In genomic region chr4:102823897-102824296, GRCh38 we compare ENCODE assay signal across 11 cellular contexts. TPM values are rescaled to one million over a fixed set of nuclear protein-coding genes. Genes with fewer than 3 reads are reported as not detected.
A peak's percentile ranks its signal among the peaks of the same experiment; 100 is the strongest.
DNase-seq lines count a peak whose midpoint lies in the region; ATAC-seq, FAIRE-seq and TF ChIP-seq lines count a peak whose summit lies in the region.
"Had no signal": no experiment of that assay in that cellular context is flagged by ENCODE, and none has a peak within 500 bp of the region (broad histone marks: within the 10 kb centered on the region; RNA-seq: fewer than 3 reads in every experiment).

No MANE protein-coding gene starts in this region.

- H3K9me3 ChIP-seq in DND-41 (ENCODE audit: insufficient read depth, low read length, severe bottlenecking) = no peaks in the 10 kb centered on the region
- H3K9me3 ChIP-seq in esophagus squamous epithelium = no peaks in the 10 kb centered on the region
- H3K9me3 ChIP-seq: thyroid gland had no signal

- peaks cover 37% of the 10 kb centered on the region for H3K4me1 Mint-ChIP-seq in progenitor cell of endocrine pancreas (ENCODE audit: low read depth)
- peaks cover 28 to 65% (median 58%) of the 10 kb centered on the region in 4 donors for H3K4me1 Mint-ChIP-seq in naive thymus-derived CD8-positive, alpha-beta T cell

- peak overlapping the region in 1 of 2 experiments; percentile 70; a peak in 2 of 4 replicates for H3K4me3 ChIP-seq in DND-41 (ENCODE audit: low read depth in 1 of 2, low read length in 2 of 2)
- peak overlapping the region; percentile 98 for H3K4me3 ChIP-seq in NB4 (ENCODE audit: low read depth, low read length)
- peak overlapping the region; percentile 78 to 99 (median 94) for H3K4me3 ChIP-seq in esophagus squamous epithelium

- ATAC-seq in DND-41 (ENCODE audit: insufficient read depth, low read depth) (no peak), GM18520 (IDR thresholded peaks at IDR 0.05; ENCODE audit: unreplicated experiment) (no peak)
- ATAC-seq in naive thymus-derived CD8-positive, alpha-beta T cell = no peak

- peak overlapping the region; percentile 64 for H3K4me2 ChIP-seq in DND-41 (ENCODE audit: insufficient read depth, low read length)

- H3K27ac ChIP-seq in DND-41 (ENCODE audit: low read length) = no peak overlapping the region
- peak overlapping the region in 3 of 4 donors; percentile 99 to 100 (median 100) for H3K27ac ChIP-seq in esophagus squamous epithelium

- peak overlapping the region; percentile 28 for H3K4me3 Mint-ChIP-seq in progenitor cell of endocrine pancreas (ENCODE audit: low read depth)
- H3K4me3 Mint-ChIP-seq in naive thymus-derived CD8-positive, alpha-beta T cell = peak overlapping the region in 2 of 10 donors; percentile 81 to 82

- 23 to 28% methylated on average over 4 of the region's 4 CpGs for WGBS in esophagus squamous epithelium, 2 donors

- H3K9me3 Mint-ChIP-seq in progenitor cell of endocrine pancreas (ENCODE audit: low read depth) = peaks cover 3% of the 10 kb centered on the region
- H3K9me3 Mint-ChIP-seq in naive thymus-derived CD8-positive, alpha-beta T cell = no peaks in the 10 kb centered on the region

- H3K4me1 ChIP-seq in DND-41 (ENCODE audit: insufficient read depth, low read length) (peaks cover 65% of the 10 kb centered on the region), esophagus squamous epithelium (peaks cover 16 to 65% (median 48%) of the 10 kb centered on the region in 3 donors)

- H3K36me3 Mint-ChIP-seq in progenitor cell of endocrine pancreas (ENCODE audit: insufficient read depth) = peaks cover 15% of the 10 kb centered on the region
- H3K36me3 Mint-ChIP-seq in naive thymus-derived CD8-positive, alpha-beta T cell = peaks cover 0 to 43% (median 16%) of the 10 kb centered on the region in 3 donors

- POLR2A ChIA-PET in naive thymus-derived CD8-positive, alpha-beta T cell (lab: Charles Lee) = interaction anchor here (1.5 to 7.7 kb wide), 2 partner anchors 44 to 63 kb away, joined by 8 to 237 read pairs; partner anchors contain the start of genes CISD2 and MANBA

- H4K20me1 ChIP-seq in DND-41 (ENCODE audit: insufficient read depth, low read length) = peaks cover 71% of the 10 kb centered on the region

- H3K27me3 ChIP-seq in DND-41 (ENCODE audit: insufficient read depth, low read length, poor library complexity) (no peaks in the 10 kb centered on the region), esophagus squamous epithelium (no peaks in the 10 kb centered on the region)
- H3K27me3 ChIP-seq: thyroid gland had no signal

- intact Hi-C loops in esophagus squamous epithelium (cut with DNase I) = no loop called here

- no peaks in the 10 kb centered on the region for H3K27me3 Mint-ChIP-seq in progenitor cell of endocrine pancreas
- peaks cover 0 to 5% (median 0%) of the 10 kb centered on the region in 5 donors for H3K27me3 Mint-ChIP-seq in naive thymus-derived CD8-positive, alpha-beta T cell

- peak overlapping the region; percentile 35 for H3K27ac Mint-ChIP-seq in progenitor cell of endocrine pancreas
- H3K27ac Mint-ChIP-seq in naive thymus-derived CD8-positive, alpha-beta T cell = peak overlapping the region in 2 of 10 donors; percentile 14 to 92

- H3K79me2 ChIP-seq in DND-41 (ENCODE audit: insufficient read depth, low read length) = peaks cover 91% of the 10 kb centered on the region

- H3K36me3 ChIP-seq in DND-41 (ENCODE audit: insufficient read depth, low read length) = peaks cover 74% of the 10 kb centered on the region
- no peaks in the 10 kb centered on the region for H3K36me3 ChIP-seq in esophagus squamous epithelium
- H3K36me3 ChIP-seq: thyroid gland had no signal

- no peak overlapping the region for H3K9ac ChIP-seq in DND-41 (ENCODE audit: low read depth, low read length)

- DNase-seq in DND-41 = no peak
- no peak for DNase-seq in NB4 (ENCODE audit: low read depth)
- no peak for DNase-seq in esophagus squamous epithelium (lab: John Stamatoyannopoulos, UW)
- no peak for DNase-seq in progenitor cell of endocrine pancreas (ENCODE audit: low spot score, unreplicated experiment)
- no peak for DNase-seq in kidney tubule cell (ENCODE audit: low spot score)
- no peak for DNase-seq in naive thymus-derived CD8-positive, alpha-beta T cell
- no peak for DNase-seq in frontal cortex (ENCODE audit: low spot score in 2 of 2)
- DNase-seq: central memory CD4-positive, alpha-beta T cell; NCI-H1694; thyroid gland had no signal

- no peak for TF ChIP-seq CTCF in DND-41 (IDR thresholded peaks at IDR 0.05; ENCODE audit: borderline replicate concordance, extremely low read depth, low read length, poor library complexity, severe bottlenecking)
- TF ChIP-seq CTCF in NB4 (IDR thresholded peaks at IDR 0.05; ENCODE audit: low read depth, low read length) = no peak
- TF ChIP-seq CTCF in esophagus squamous epithelium (IDR thresholded peaks at IDR 0.05) = no peak
- no peak for TF ChIP-seq CTCF in progenitor cell of endocrine pancreas (IDR thresholded peaks at IDR 0.05; ENCODE audit: unreplicated experiment)

- no peak overlapping the region for H2AFZ ChIP-seq in DND-41 (ENCODE audit: low read depth, low read length)

- no peak for FAIRE-seq in frontal cortex (lab: Jason Lieb, UNC)

- no peak for TF ChIP-seq POLR2A in NB4 (IDR thresholded peaks at IDR 0.05; ENCODE audit: extremely low read depth, insufficient read length)
- TF ChIP-seq POLR2A in esophagus squamous epithelium (IDR thresholded peaks at IDR 0.05) = no peak

RNA-seq across cellular contexts. Expression of gene UBE2D3, which starts 3.5 kb away (rescaled TPM):
- total RNA-seq in esophagus squamous epithelium (100 to 1,000 TPM; 278 to 377 (median 304) TPM), progenitor cell of endocrine pancreas (307 and 316 TPM in 2 replicates), frontal cortex (329 TPM)
- total RNA-seq in naive thymus-derived CD8-positive, alpha-beta T cell = 100 to 1,000 TPM; 385 to 400 TPM
- 100 to 1,000 TPM; 415 to 475 (median 426) TPM for polyA plus RNA-seq in naive thymus-derived CD8-positive, alpha-beta T cell

RNA-seq across cellular contexts. Expression of gene CISD2, which starts 44.9 kb away (rescaled TPM):
- total RNA-seq in esophagus squamous epithelium = 10 to 100 TPM in 2 of 4 donors, 1 to 10 TPM in 2; 5.6 to 22.4 (median 11.0) TPM
- total RNA-seq in progenitor cell of endocrine pancreas = 28.3 and 31.1 TPM in 2 replicates
- total RNA-seq in naive thymus-derived CD8-positive, alpha-beta T cell = 10 to 100 TPM; 13.7 to 14.0 TPM
- 10 to 100 TPM; 20.2 to 30.5 (median 24.6) TPM for polyA plus RNA-seq in naive thymus-derived CD8-positive, alpha-beta T cell
- 50.5 TPM for total RNA-seq in frontal cortex
